In genomic region chr17:81364278-81365147, GRCh38 we compare ENCODE assay signal across 11 cellular contexts. TPM values are rescaled to one million over a fixed set of nuclear protein-coding genes. Genes with fewer than 3 reads are reported as not detected.
DNase-seq lines count a peak whose midpoint lies in the region; ATAC-seq, FAIRE-seq and TF ChIP-seq lines count a peak whose summit lies in the region.
"Had no signal": no experiment of that assay in that cellular context is flagged by ENCODE, and none has a peak within 500 bp of the region (broad histone marks: within the 10 kb centered on the region; RNA-seq: fewer than 3 reads in every experiment).

No MANE protein-coding gene starts in this region.

- ATAC-seq in left ventricle myocardium superior (no peak), upper lobe of left lung (ENCODE audit: low FRiP score in 2 of 2) (peak in 1 of 2 donors; percentile 9), omental fat pad (ENCODE audit: low FRiP score) (no peak)

- 74 to 86% methylated on average over 12 to 24 of the region's 26 CpGs for WGBS in upper lobe of left lung, 2 donors

- H3K27ac ChIP-seq in left ventricle myocardium inferior (replicated peaks) (no peak overlapping the region), dorsolateral prefrontal cortex (peak overlapping the region in 11 of 59 donors; percentile 10 to 80 (median 66)), upper lobe of left lung (peak overlapping the region; percentile 27 to 94 (median 86)), kidney (ENCODE audit: low read depth in 2 of 2, low read length in 2 of 2) (no peak overlapping the region)

- H3K9me3 ChIP-seq in left ventricle myocardium inferior (replicated peaks) (no peaks in the 10 kb centered on the region), mucosa of stomach (ENCODE audit: control insufficient read depth, low read length) (no peaks in the 10 kb centered on the region), upper lobe of left lung (no peaks in the 10 kb centered on the region), kidney (ENCODE audit: control insufficient read depth in 1 of 2, low read length in 2 of 2) (no peaks in the 10 kb centered on the region)

- no peak for TF ChIP-seq CTCF in left ventricle myocardium inferior (IDR thresholded peaks at IDR 0.05; ENCODE audit: borderline replicate concordance)
- TF ChIP-seq CTCF in dorsolateral prefrontal cortex (IDR thresholded peaks at IDR 0.05 in 54 of 56, conservative IDR thresholded peaks at IDR 0.05 in 2 of 56; ENCODE audit: low read depth in 1 of 56, partially characterized antibody in 56 of 56), result no peak
- TF ChIP-seq CTCF in upper lobe of left lung (IDR thresholded peaks at IDR 0.05), result no peak
- no peak for TF ChIP-seq CTCF in omental fat pad (IDR thresholded peaks at IDR 0.05)
- no peak for TF ChIP-seq CTCF in kidney (IDR thresholded peaks at IDR 0.05; ENCODE audit: borderline replicate concordance, extremely low read depth, insufficient read depth)

- peak overlapping the region; percentile 71 for H3K9ac ChIP-seq in mucosa of stomach (ENCODE audit: low read length)
- no peak overlapping the region for H3K9ac ChIP-seq in kidney (ENCODE audit: low read length in 2 of 2)

- H3K27me3 ChIP-seq in left ventricle myocardium inferior (ENCODE audit: low read depth), result no peaks in the 10 kb centered on the region
- H3K27me3 ChIP-seq in dorsolateral prefrontal cortex, result peaks cover 0 to 5% (median 0%) of the 10 kb centered on the region in 45 donors
- H3K27me3 ChIP-seq in mucosa of stomach (ENCODE audit: control insufficient read depth, insufficient read depth, low read length), result peaks cover 4% of the 10 kb centered on the region
- H3K27me3 ChIP-seq in upper lobe of left lung, result peaks cover 0 to 3% (median under 1%) of the 10 kb centered on the region in 4 donors

- H3K4me1 ChIP-seq in left ventricle myocardium inferior (peaks cover 17% of the 10 kb centered on the region), mucosa of stomach (ENCODE audit: control insufficient read depth, insufficient read depth, low read length) (peaks cover 37% of the 10 kb centered on the region), upper lobe of left lung (peaks cover 23 to 40% (median 33%) of the 10 kb centered on the region in 4 donors), kidney (ENCODE audit: control insufficient read depth in 1 of 2, insufficient read depth in 1 of 2, low read depth in 1 of 2, low read length in 2 of 2) (peaks cover 10 to 14% of the 10 kb centered on the region in 2 donors)

- TF ChIP-seq EP300 in upper lobe of left lung (IDR thresholded peaks at IDR 0.05), result no peak

- TF ChIP-seq POLR2A in upper lobe of left lung (IDR thresholded peaks at IDR 0.05), result no peak

- no peaks in the 10 kb centered on the region for H3K36me3 ChIP-seq in left ventricle myocardium inferior
- no peaks in the 10 kb centered on the region for H3K36me3 ChIP-seq in mucosa of stomach (ENCODE audit: control insufficient read depth, insufficient read depth, low read length)
- H3K36me3 ChIP-seq in upper lobe of left lung, result no peaks in the 10 kb centered on the region
- H3K36me3 ChIP-seq in kidney (ENCODE audit: control insufficient read depth in 1 of 2, insufficient read depth in 2 of 2, low read length in 2 of 2), result no peaks in the 10 kb centered on the region

- no peak for FAIRE-seq in kidney (lab: Jason Lieb, UNC)
- FAIRE-seq: G401.6 had no signal

- DNase-seq in left ventricle myocardium inferior (no peak), left ventricle myocardium superior (no peak), dorsolateral prefrontal cortex (no peak), upper lobe of left lung (peak in 1 of 2 donors; percentile 72), omental fat pad (ENCODE audit: low spot score) (no peak), NCI-H1694 treated with DMSO at 0.1 percent for 48 hours (lab: John Stamatoyannopoulos, UW) (no peak), kidney (no peak)
- DNase-seq: NCI-H2029, T-helper 1 cell had no signal

- intact Hi-C loops in left ventricle myocardium inferior (cut with micrococcal nuclease), result no loop called here
- intact Hi-C loops in left ventricle myocardium superior (cut with micrococcal nuclease), result no loop called here
- intact Hi-C loops in dorsolateral prefrontal cortex (cut with DNase I), result no loop called here
- intact Hi-C loops in kidney (cut with DNase I), result no loop called here

- H3K4me3 ChIP-seq in left ventricle myocardium inferior (peak overlapping the region; percentile 53), dorsolateral prefrontal cortex (peak overlapping the region in 42 of 59 donors; percentile 9 to 63 (median 40)), mucosa of stomach (ENCODE audit: low read length) (peak overlapping the region; percentile 21), upper lobe of left lung (peak overlapping the region in 2 of 4 donors; percentile 33 to 40), kidney (ENCODE audit: low read length in 2 of 2) (no peak overlapping the region)

RNA-seq across cellular contexts. Expression of gene BAHCC1, which starts 30.7 kb away (rescaled TPM):
- total RNA-seq in left ventricle myocardium inferior (7.3 TPM), left ventricle myocardium superior (8.6 TPM), dorsolateral prefrontal cortex (10 to 100 TPM; 25.1 to 66.1 (median 38.0) TPM), upper lobe of left lung (10 to 100 TPM in 5 of 6 donors, 1 to 10 TPM in 1; 8.2 to 81.7 (median 21.0) TPM), omental fat pad (10 to 100 TPM in 1 of 4 donors, 1 to 10 TPM in 3; 4.8 to 20.8 (median 7.1) TPM), kidney (20.5 TPM)
- polyA plus RNA-seq in kidney (ENCODE audit: insufficient read depth, low read depth, low replicate concordance), result 2.6 TPM

Comparison
In these comparisons a context has a peak if more than half of its experiments do, and no peak if none do; other contexts are left out.
1. H3K27ac ChIP-seq: peak in upper lobe of left lung (4 of 4); none in left ventricle myocardium inferior (single experiment) and kidney (0 of 2).
2. H3K4me3 ChIP-seq: peak in left ventricle myocardium inferior (single experiment), dorsolateral prefrontal cortex (42 of 59) and mucosa of stomach (single experiment); none in kidney (0 of 2).